In genomic region chr19:50817941-50818858, GRCh38 we compare ENCODE assay signal across 9 cellular contexts. TPM values are rescaled to one million over a fixed set of nuclear protein-coding genes. Genes with fewer than 3 reads are reported as not detected.
DNase-seq lines count a peak whose midpoint lies in the region; ATAC-seq and TF ChIP-seq lines count a peak whose summit lies in the region.
"Had no signal": no experiment of that assay in that cellular context is flagged by ENCODE, and none has a peak within 500 bp of the region (broad histone marks: within the 10 kb centered on the region; RNA-seq: fewer than 3 reads in every experiment).

No MANE protein-coding gene starts in this region.

- no peak for TF ChIP-seq CTCF in AG04450 (IDR thresholded peaks at IDR 0.05; ENCODE audit: low read depth, low read length)

- peak; percentile 71 for ATAC-seq in GM18498 (IDR thresholded peaks at IDR 0.05; ENCODE audit: unreplicated experiment)
- ATAC-seq in HG02642 (IDR thresholded peaks at IDR 0.05; ENCODE audit: poor library complexity, unreplicated experiment): peak; percentile 60

- POLR2A ChIA-PET in AG04450 (lab: Yijun Ruan, JAX): no interaction called here

- peak overlapping the region; percentile 52 for H3K4me3 ChIP-seq in AG04450 (ENCODE audit: low read depth, low read length)
- H3K4me3 ChIP-seq in iPS-11a (ENCODE audit: low read depth, low read length): peak overlapping the region; percentile 72

- H3K27ac ChIP-seq in AG04450 (ENCODE audit: low read depth, low read length): no peak overlapping the region

- DNase-seq in AG04450 (ENCODE audit: low read depth, low spot score) (no peak), NCI-H2171 (lab: John Stamatoyannopoulos, UW) (peak; percentile 23), posterior vena cava (ENCODE audit: low spot score) (no peak)
- DNase-seq in activated naive CD4-positive, alpha-beta T cell treated with Interleukin-2 at 50 U/mL for 16 hours: peak; percentile 54
- peak; percentile 87 for DNase-seq in stimulated activated CD8-positive, alpha-beta memory T cell treated with anti-CD3 and anti-CD28 coated beads, Interleukin-4, amount 100 ng/mL, for 48 hours

- intact Hi-C loops in posterior vena cava (cut with DNase I): no loop called here

- H3K27me3 ChIP-seq in AG04450 (ENCODE audit: control insufficient read depth, insufficient read depth, low read length): peaks cover 36% of the 10 kb centered on the region

- H3K9me3 ChIP-seq in AG04450 (ENCODE audit: control insufficient read depth, insufficient read depth, low read length): peaks cover 6% of the 10 kb centered on the region

- CTCF ChIA-PET in AG04450 (lab: Charles Lee): no interaction called here

RNA-seq across cellular contexts. Expression of gene KLK1, which starts 5.4 kb away (rescaled TPM):
- polyA plus RNA-seq in AG04450 (2011; rRNA removed): not detected in 2 replicates
- not detected in 2 replicates for polyA minus RNA-seq in AG04450 (2011; rRNA and poly(A)+ RNA removed)
- under 1 TPM in 1 of 2 donors, not detected in 1; 0.67 TPM for total RNA-seq in posterior vena cava
- total RNA-seq: LHCN-M2 had no signal

RNA-seq across cellular contexts. Expression of gene KLK15, which starts 15.2 kb away (rescaled TPM):
- not detected in 2 replicates for polyA plus RNA-seq in AG04450 (2011; rRNA removed)
- not detected in 2 replicates for polyA minus RNA-seq in AG04450 (2011; rRNA and poly(A)+ RNA removed)
- not detected for total RNA-seq in posterior vena cava
- total RNA-seq: LHCN-M2 had no signal

RNA-seq across cellular contexts. Expression of gene ACP4, which starts 28.0 kb away (rescaled TPM):
- not detected in 2 replicates for polyA plus RNA-seq in AG04450 (2011; rRNA removed)
- not detected in 2 replicates for polyA minus RNA-seq in AG04450 (2011; rRNA and poly(A)+ RNA removed)
- not detected for total RNA-seq in posterior vena cava
- total RNA-seq: LHCN-M2 had no signal

RNA-seq across cellular contexts. Expression of gene KLK3, which starts 36.5 kb away (rescaled TPM):
- polyA plus RNA-seq in AG04450 (2011; rRNA removed): not detected in 2 replicates
- not detected in 2 replicates for polyA minus RNA-seq in AG04450 (2011; rRNA and poly(A)+ RNA removed)
- total RNA-seq in posterior vena cava: not detected
- total RNA-seq: LHCN-M2 had no signal

RNA-seq across cellular contexts. Expression of gene GPR32, which starts 47.9 kb away (rescaled TPM):
- not detected in 2 replicates for polyA plus RNA-seq in AG04450 (2011; rRNA removed)
- not detected in 2 replicates for polyA minus RNA-seq in AG04450 (2011; rRNA and poly(A)+ RNA removed)
- total RNA-seq in posterior vena cava: not detected
- total RNA-seq: LHCN-M2 had no signal

Comparison
In these comparisons a context has a peak if more than half of its experiments do, and no peak if none do; other contexts are left out.
1. DNase-seq: peak in NCI-H2171 (single experiment), activated naive CD4-positive, alpha-beta T cell treated with Interleukin-2 at 50 U/mL for 16 hours (single experiment) and stimulated activated CD8-positive, alpha-beta memory T cell treated with anti-CD3 and anti-CD28 coated beads, Interleukin-4, amount 100 ng/mL, for 48 hours (single experiment); none in AG04450 (single experiment) and posterior vena cava (single experiment).